8 cellular contexts compared by ENCODE assay signal in the genomic region with DNA sequence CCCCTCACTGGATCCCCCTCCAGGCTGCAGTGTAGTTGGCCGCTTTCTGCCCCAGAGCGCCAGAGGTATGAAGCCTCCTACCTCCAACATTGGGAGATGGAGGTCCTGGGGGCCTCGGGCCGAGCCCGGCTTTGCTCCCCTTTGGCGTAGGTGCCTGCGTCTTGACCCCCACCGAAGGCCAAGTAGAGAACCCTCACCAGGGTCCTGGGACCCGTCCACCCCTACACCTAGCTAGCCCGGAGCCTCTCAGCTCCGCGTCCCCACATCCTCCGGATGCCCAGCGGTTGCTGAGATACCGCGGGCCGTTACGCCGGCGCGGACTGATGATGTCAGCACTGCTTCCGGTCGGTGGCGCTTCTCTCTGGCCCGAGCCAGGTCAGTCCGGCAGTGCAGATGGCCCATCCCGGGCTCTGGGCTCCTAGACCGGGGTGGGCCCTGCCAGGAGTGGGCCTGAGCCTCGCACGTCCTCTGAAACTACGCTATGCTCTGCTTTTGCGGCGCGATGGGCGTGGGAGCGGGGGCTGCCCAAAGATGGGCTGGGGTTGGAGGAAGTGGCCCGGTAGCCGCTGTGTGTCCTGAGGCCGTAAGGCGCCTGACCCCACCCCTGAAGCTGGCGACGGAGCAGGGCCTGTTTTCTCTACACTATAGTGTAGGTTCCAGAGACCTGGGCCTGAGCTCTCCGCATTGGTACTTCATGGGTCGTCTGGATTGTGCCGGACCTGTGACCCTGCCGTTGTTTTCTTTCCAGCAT. TPM values are rescaled to one million over a fixed set of nuclear protein-coding genes. Genes with fewer than 3 reads are reported as not detected.
DNase-seq lines count a peak whose midpoint lies in the region; ATAC-seq, FAIRE-seq and TF ChIP-seq lines count a peak whose summit lies in the region.

A gene (minus strand): TSS at position 297 of the 751 bp plus-strand sequence. CDS start 1,871 bp downstream, outside the sequence.
A gene with protein sequence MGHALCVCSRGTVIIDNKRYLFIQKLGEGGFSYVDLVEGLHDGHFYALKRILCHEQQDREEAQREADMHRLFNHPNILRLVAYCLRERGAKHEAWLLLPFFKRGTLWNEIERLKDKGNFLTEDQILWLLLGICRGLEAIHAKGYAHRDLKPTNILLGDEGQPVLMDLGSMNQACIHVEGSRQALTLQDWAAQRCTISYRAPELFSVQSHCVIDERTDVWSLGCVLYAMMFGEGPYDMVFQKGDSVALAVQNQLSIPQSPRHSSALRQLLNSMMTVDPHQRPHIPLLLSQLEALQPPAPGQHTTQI (plus strand): TSS at position 332 of the 751 bp plus-strand sequence. CDS start 521 bp downstream, outside the sequence.

- no peaks in the 10 kb centered on the region for H4K20me1 ChIP-seq in endothelial cell of umbilical vein (replicated peaks; ENCODE audit: control insufficient read depth, extremely low read depth, insufficient read depth, low read length)

- TF ChIP-seq CTCF in endothelial cell of umbilical vein (IDR thresholded peaks at IDR 0.05; ENCODE audit: extremely low read depth in 1 of 2, insufficient read depth in 1 of 2, low read depth in 1 of 2, low read length in 2 of 2) = no peak

- POLR2A ChIA-PET in endothelial cell of umbilical vein (lab: Charles Lee) = interaction anchor here (0.6 to 1.5 kb wide), 6 partner anchors 9 to 351 kb away, joined by 3 to 6 read pairs (median 4); a partner anchor contains a TSS

- ATAC-seq in GM19463 (IDR thresholded peaks at IDR 0.05; ENCODE audit: unreplicated experiment) = peak; percentile 60

- peak within 1 kb of the TSS; percentile 86 for H3K4me2 ChIP-seq in endothelial cell of umbilical vein (ENCODE audit: insufficient read depth, low read length)

- H3K9ac ChIP-seq in endothelial cell of umbilical vein (replicated peaks; ENCODE audit: extremely low read depth, insufficient read depth, low read length) = peak within 1 kb of the TSS; percentile 97

- peaks cover 2% of the 10 kb centered on the region in 2 experiments for H3K36me3 ChIP-seq in endothelial cell of umbilical vein (ENCODE audit: control insufficient read depth in 2 of 2, extremely low read depth in 1 of 2, insufficient read depth in 2 of 2, low read length in 2 of 2)

- H3K9me3 ChIP-seq in endothelial cell of umbilical vein (replicated peaks; ENCODE audit: control insufficient read depth, insufficient read depth, low read length) = no peaks in the 10 kb centered on the region

- dilution Hi-C loops in endothelial cell of umbilical vein (cut with MboI; ENCODE audit: extremely low pct_ligation_motif_present, low sequenced_read_pairs) = no loop called here

- no peaks in the 10 kb centered on the region for H3K9me1 ChIP-seq in endothelial cell of umbilical vein (replicated peaks; ENCODE audit: control insufficient read depth, extremely low read depth, insufficient read depth, low read length)

- peaks cover 15% of the 10 kb centered on the region for H3K79me2 ChIP-seq in endothelial cell of umbilical vein (ENCODE audit: control insufficient read depth, insufficient read depth, low read length)

- no peaks in the 10 kb centered on the region for H3K27me3 ChIP-seq in endothelial cell of umbilical vein (ENCODE audit: control insufficient read depth in 2 of 2, insufficient read depth in 2 of 2, low read length in 2 of 2)

- peak; percentile 86 for DNase-seq in COR-L47 (lab: John Stamatoyannopoulos, UW)
- peak; percentile 95 for DNase-seq in HK-2 (ENCODE audit: unreplicated experiment)
- DNase-seq in NOMO-1 treated with DMSO at 0.1 percent for 48 hours (lab: John Stamatoyannopoulos, UW; ENCODE audit: unreplicated experiment) = peak; percentile 74
- peak; percentile 99 for DNase-seq in activated CD8-positive, alpha-beta memory T cell treated with anti-CD3 and anti-CD28 coated beads, Interleukin-2, amount 50 U/mL, for 48 hours
- peak; percentile 91 for DNase-seq in endothelial cell of umbilical vein (ENCODE audit: low read depth, low spot score)
- peak; percentile 91 for DNase-seq in middle frontal gyrus (ENCODE audit: extremely low spot score, low spot score)
- peak; percentile 86 for DNase-seq in stimulated activated CD8-positive, alpha-beta memory T cell treated with anti-CD3 and anti-CD28 coated beads, Interleukin-15, amount 100 ng/mL, for 48 hours (ENCODE audit: low read depth in 2 of 2)

- intact Hi-C loops in endothelial cell of umbilical vein (cut with micrococcal nuclease) = loop anchor here (1.0 to 2.0 kb wide), 7 partner anchors 16 to 85 kb away; a partner anchor contains a TSS

- peak; percentile 93 for TF ChIP-seq POLR2A in endothelial cell of umbilical vein (IDR thresholded peaks at IDR 0.05; ENCODE audit: low read depth, low read length)

- TSS peak; percentile 78 for BruUV-seq in endothelial cell of umbilical vein (replicated peaks; lab: Mats Ljungman, UMichigan)

- peak; percentile 82 for FAIRE-seq in endothelial cell of umbilical vein (lab: Jason Lieb, UNC)

- H2AFZ ChIP-seq in endothelial cell of umbilical vein (ENCODE audit: low read depth, low read length) = peak within 1 kb of the TSS; percentile 95

- CTCF ChIA-PET in endothelial cell of umbilical vein (lab: Charles Lee) = interaction anchor here (0.6 to 2.1 kb wide), 11 partner anchors 9 to 265 kb away, joined by 3 to 12 read pairs (median 3); a partner anchor contains a TSS

- peaks cover 28% of the 10 kb centered on the region for H3K4me1 ChIP-seq in endothelial cell of umbilical vein (ENCODE audit: control insufficient read depth, extremely low read depth, insufficient read depth, low read length)

- H3K4me3 ChIP-seq in endothelial cell of umbilical vein (replicated peaks in 1 of 3; ENCODE audit: insufficient read depth in 1 of 3, low read depth in 1 of 3, low read length in 3 of 3) = peak within 1 kb of the TSS; percentile 67 to 80 (median 67)

- peak within 1 kb of the TSS; percentile 92 for H3K27ac ChIP-seq in endothelial cell of umbilical vein (ENCODE audit: insufficient read depth, low read depth, low read length)

TF ChIP-seq in endothelial cell of umbilical vein, 7 proteins besides CTCF, POLR2A, EP300 and RAD21:
- no peak for TF ChIP-seq GATA2 (IDR thresholded peaks at IDR 0.05; ENCODE audit: insufficient read depth, insufficient read length, low read depth, low read length)
- TF ChIP-seq JUN (IDR thresholded peaks at IDR 0.05; ENCODE audit: borderline replicate concordance, insufficient read depth, insufficient read length, low read depth) = no peak
- peak; percentile 97 for TF ChIP-seq POLR2AphosphoS5 (IDR thresholded peaks at IDR 0.05; ENCODE audit: insufficient read depth, low read depth, low read length)

RNA-seq across cellular contexts. Expression of the first gene that starts in this region (rescaled TPM):
- total RNA-seq in endothelial cell of umbilical vein = 9.2 and 9.5 TPM in 2 replicates
- 11.9 and 13.6 TPM in 2 replicates for polyA plus RNA-seq in endothelial cell of umbilical vein
- 9.2 and 10.7 TPM in 2 replicates for polyA plus RNA-seq in endothelial cell of umbilical vein (2011; cell fraction: cytosol; rRNA removed)
- 15.2 and 18.4 TPM in 2 replicates for polyA plus RNA-seq in endothelial cell of umbilical vein (2011; cell fraction: nucleus; rRNA removed)
- 9.4 and 17.0 TPM in 2 replicates for polyA plus RNA-seq in endothelial cell of umbilical vein (2012)
- polyA minus RNA-seq in endothelial cell of umbilical vein = 17.0 and 21.3 TPM in 2 replicates
- 3.9 TPM for polyA minus RNA-seq in endothelial cell of umbilical vein (2011; cell fraction: cytosol; rRNA and poly(A)+ RNA removed)
- 6.2 and 7.7 TPM in 2 replicates for polyA minus RNA-seq in endothelial cell of umbilical vein (2011; cell fraction: nucleus; rRNA and poly(A)+ RNA removed)

RNA-seq across cellular contexts. Expression of the second gene that starts in this region (rescaled TPM):
- total RNA-seq in endothelial cell of umbilical vein = 18.8 and 21.1 TPM in 2 replicates
- 61.3 and 63.2 TPM in 2 replicates for polyA plus RNA-seq in endothelial cell of umbilical vein
- 40.9 and 45.9 TPM in 2 replicates for polyA plus RNA-seq in endothelial cell of umbilical vein (2011; cell fraction: cytosol; rRNA removed)
- polyA plus RNA-seq in endothelial cell of umbilical vein (2011; cell fraction: nucleus; rRNA removed) = 40.4 and 43.8 TPM in 2 replicates
- polyA plus RNA-seq in endothelial cell of umbilical vein (2012) = 21.1 and 32.4 TPM in 2 replicates
- polyA minus RNA-seq in endothelial cell of umbilical vein = 37.4 and 43.2 TPM in 2 replicates
- 13.6 TPM for polyA minus RNA-seq in endothelial cell of umbilical vein (2011; cell fraction: cytosol; rRNA and poly(A)+ RNA removed)
- polyA minus RNA-seq in endothelial cell of umbilical vein (2011; cell fraction: nucleus; rRNA and poly(A)+ RNA removed) = 27.8 and 28.3 TPM in 2 replicates

Comparison
In these comparisons a context has a peak if more than half of its experiments do, and no peak if none do; other contexts are left out.
1. Peak in every context shown above with its lines: DNase-seq, ATAC-seq, H3K4me3 ChIP-seq and H3K27ac ChIP-seq.